In genomic region chr4:10589808-10590207, GRCh38 we compare ENCODE assay signal across 21 cellular contexts.
DNase-seq lines count a peak whose midpoint lies in the region; ATAC-seq, FAIRE-seq and TF ChIP-seq lines count a peak whose summit lies in the region.
"Had no signal": no experiment of that assay in that cellular context is flagged by ENCODE, and none has a peak within 500 bp of the region (broad histone marks: within the 10 kb centered on the region; RNA-seq: fewer than 3 reads in every experiment).

No MANE protein-coding gene starts in this region.

- no peaks in the 10 kb centered on the region for H3K27me3 ChIP-seq in CD8-positive, alpha-beta memory T cell (ENCODE audit: insufficient read depth, low read length, poor library complexity, severe bottlenecking)
- H3K27me3 ChIP-seq in H1 (replicated peaks in 1 of 4; ENCODE audit: control insufficient read depth in 3 of 4, extremely low read depth in 1 of 4, insufficient read depth in 3 of 4, low read length in 3 of 4) (0 out of 7 replicates have a peak, but pooled peaks cover 0 to 2% (median 0%) of the 10 kb centered on the region in 4 experiments), dorsolateral prefrontal cortex (peaks cover 0 to 4% (median 0%) of the 10 kb centered on the region in 45 donors)
- H3K27me3 ChIP-seq in CD4-positive, alpha-beta memory T cell (ENCODE audit: insufficient read depth, low read length): no peaks in the 10 kb centered on the region

- no peak overlapping the region for H3K14ac ChIP-seq in H1 (ENCODE audit: insufficient read length)

- H3K4me3 ChIP-seq in CD8-positive, alpha-beta memory T cell (ENCODE audit: low read length): no peak overlapping the region
- H3K4me3 ChIP-seq in H1 (ENCODE audit: extremely low read depth in 1 of 4, insufficient read depth in 2 of 4, low read depth in 3 of 4, low read length in 4 of 4) (no peak overlapping the region; a peak in 1 of 8 replicates), dorsolateral prefrontal cortex (no peak overlapping the region)
- H3K4me3 ChIP-seq in CD4-positive, alpha-beta memory T cell (ENCODE audit: low read length in 2 of 2): no peak overlapping the region
- H3K4me3 ChIP-seq: prostate gland, thoracic aorta had no signal

- DNase-seq in CD8-positive, alpha-beta memory T cell: peak in 1 of 5 donors; percentile 2
- DNase-seq in Kasumi-1 (lab: John Stamatoyannopoulos, UW): peak; percentile 71 to 73
- DNase-seq in H1 (ENCODE audit: low read depth in 1 of 2, low spot score in 2 of 2): no peak
- DNase-seq in naive thymus-derived CD8-positive, alpha-beta T cell: peak in 2 of 10 donors; percentile 6 to 19
- no peak for DNase-seq in T-helper 17 cell
- DNase-seq in CD4-positive, alpha-beta memory T cell: no peak
- DNase-seq in dorsolateral prefrontal cortex: no peak
- DNase-seq: activated CD4-positive, alpha-beta T cell treated with anti-CD3 and anti-CD28 coated beads for 4 hours; activated CD8-positive, alpha-beta memory T cell treated with anti-CD3 and anti-CD28 coated beads, Interleukin-2, amount 50 U/mL, for 4 hours; activated effector memory CD4-positive, alpha-beta T cell treated with Interleukin-2 at 50 U/mL for 16 hours; dermis blood vessel endothelial cell; NCI-H1417 treated with DMSO at 0.1 percent for 48 hours; NCI-H2171 treated with DMSO at 0.1 percent for 48 hours; NCI-H526 treated with DMSO at 0.1 percent for 48 hours; stimulated activated naive B cell treated with anti-CD40 and anti-IgM and Interleukin-4, amounts not matched to agents 10 μg/mL and 1 μg/mL and 100 μg/mL, for 72 hours had no signal

- H3K36me3 Mint-ChIP-seq in CD8-positive, alpha-beta memory T cell: no peaks in the 10 kb centered on the region
- H3K36me3 Mint-ChIP-seq in naive thymus-derived CD8-positive, alpha-beta T cell: no peaks in the 10 kb centered on the region
- H3K36me3 Mint-ChIP-seq in T-helper 17 cell (ENCODE audit: low read depth): peaks cover 2% of the 10 kb centered on the region
- H3K36me3 Mint-ChIP-seq in CD4-positive, alpha-beta memory T cell: no peaks in the 10 kb centered on the region
- H3K36me3 Mint-ChIP-seq: mesothelial cell of epicardium had no signal

- no peak for TF ChIP-seq POLR2A in H1 (IDR thresholded peaks at IDR 0.05; ENCODE audit: control extremely low read depth in 1 of 2, low read depth in 2 of 2, low read length in 2 of 2)

- no peak overlapping the region for H2AK5ac ChIP-seq in H1 (ENCODE audit: low read depth, low read length)

- no peak overlapping the region for H4K5ac ChIP-seq in H1 (ENCODE audit: insufficient read length, low read depth, low read length)

- peaks cover 0 to 3% of the 10 kb centered on the region in 2 donors for H3K27me3 Mint-ChIP-seq in CD8-positive, alpha-beta memory T cell
- no peaks in the 10 kb centered on the region for H3K27me3 Mint-ChIP-seq in naive thymus-derived CD8-positive, alpha-beta T cell
- peaks cover 29% of the 10 kb centered on the region for H3K27me3 Mint-ChIP-seq in T-helper 17 cell
- peaks cover 0 to 3% of the 10 kb centered on the region in 2 donors for H3K27me3 Mint-ChIP-seq in CD4-positive, alpha-beta memory T cell
- H3K27me3 Mint-ChIP-seq: stimulated activated naive B cell treated with anti-CD40 and anti-IgM and Interleukin-4, amounts not matched to agents 10 μg/mL and 1 μg/mL and 100 μg/mL, for 72 hours had no signal

- no peak overlapping the region for H3K27ac ChIP-seq in CD8-positive, alpha-beta memory T cell (ENCODE audit: low read depth, low read length)
- no peak overlapping the region for H3K27ac ChIP-seq in H1 (ENCODE audit: low read depth, low read length)
- no peak overlapping the region for H3K27ac ChIP-seq in CD4-positive, alpha-beta memory T cell (ENCODE audit: low read depth, low read length)
- H3K27ac ChIP-seq in dorsolateral prefrontal cortex: no peak overlapping the region
- H3K27ac ChIP-seq: epithelial cell of prostate, prostate gland, thoracic aorta had no signal

- no peak overlapping the region for H2BK120ac ChIP-seq in H1 (replicated peaks; ENCODE audit: low read depth, low read length)

- 0 out of 2 replicates have a peak overlapping the region, but pooled peaks have one; percentile 12 for H2BK5ac ChIP-seq in H1 (ENCODE audit: low read depth, low read length)

- no peak overlapping the region for H3K9ac ChIP-seq in H1 (replicated peaks in 1 of 4; ENCODE audit: extremely low read depth in 1 of 4, low read depth in 3 of 4, low read length in 3 of 4)

- H3K9me3 Mint-ChIP-seq in CD8-positive, alpha-beta memory T cell: no peaks in the 10 kb centered on the region
- no peaks in the 10 kb centered on the region for H3K9me3 Mint-ChIP-seq in naive thymus-derived CD8-positive, alpha-beta T cell
- no peaks in the 10 kb centered on the region for H3K9me3 Mint-ChIP-seq in CD4-positive, alpha-beta memory T cell
- H3K9me3 Mint-ChIP-seq: mesothelial cell of epicardium; neural crest cell; stimulated activated naive B cell treated with anti-CD40 and anti-IgM and Interleukin-4, amounts not matched to agents 10 μg/mL and 1 μg/mL and 100 μg/mL, for 72 hours had no signal

- no peak for FAIRE-seq in H1 (lab: Jason Lieb, UNC)

- peak overlapping the region in 1 of 2 experiments; percentile 24; a peak in 1 of 4 replicates for H3K4me2 ChIP-seq in H1 (ENCODE audit: insufficient read depth in 1 of 2, low read depth in 2 of 2, low read length in 2 of 2)

- TF ChIP-seq EP300 in H1 (IDR thresholded peaks at IDR 0.05; ENCODE audit: borderline replicate concordance in 1 of 2, low read depth in 2 of 2, low read length in 2 of 2): no peak

- CTCF ChIA-PET in CD8-positive, alpha-beta memory T cell (lab: Charles Lee): no interaction called here
- CTCF ChIA-PET in H1 (lab: Charles Lee; ENCODE audit: partially characterized antibody): interaction anchor here (0.7 to 1.1 kb wide), 3 partner anchors 9 to 18 kb away, joined by 3 read pairs; no protein-coding TSS in a partner anchor
- CTCF ChIA-PET in CD4-positive, alpha-beta memory T cell (lab: Charles Lee; ENCODE audit: partially characterized antibody): no interaction called here

- H2BK12ac ChIP-seq in H1 (ENCODE audit: low read depth, low read length): no peak overlapping the region; the same call in 1 of the 2 replicates

- H3K36me3 ChIP-seq in CD8-positive, alpha-beta memory T cell (ENCODE audit: insufficient read depth, low read length): no peaks in the 10 kb centered on the region
- H3K36me3 ChIP-seq in H1 (ENCODE audit: control insufficient read depth in 2 of 4, insufficient read depth in 4 of 4, low read length in 3 of 4): no peaks in the 10 kb centered on the region
- H3K36me3 ChIP-seq in CD4-positive, alpha-beta memory T cell (ENCODE audit: insufficient read depth, low read length): no peaks in the 10 kb centered on the region
- H3K36me3 ChIP-seq: prostate gland, thoracic aorta had no signal

- TF ChIP-seq RAD21 in H1 (IDR thresholded peaks at IDR 0.05 in 1 of 2, conservative IDR thresholded peaks at IDR 0.05 in 1 of 2; ENCODE audit: low read depth in 2 of 2, low read length in 2 of 2): no peak

- no peaks in the 10 kb centered on the region for H3K79me2 ChIP-seq in H1 (ENCODE audit: control insufficient read depth in 1 of 2, insufficient read depth in 2 of 2, low read length in 2 of 2)

- no peaks in the 10 kb centered on the region for H3K23me2 ChIP-seq in H1 (ENCODE audit: low read depth, low read length)

- no peak overlapping the region for H4K91ac ChIP-seq in H1 (replicated peaks; ENCODE audit: insufficient read length, low read length)

- no peak overlapping the region for H4K8ac ChIP-seq in H1 (ENCODE audit: extremely low read depth, insufficient read depth, low read length)

- intact Hi-C loops in CD4-positive, alpha-beta memory T cell (cut with micrococcal nuclease): loop anchor here (10.0 kb wide), 2 partner anchors 1035 to 1135 kb away; no protein-coding TSS in a partner anchor
- intact Hi-C loops in dorsolateral prefrontal cortex (cut with DNase I): loop anchor here in 1 of 2 donors (10.0 kb wide), 1 partner anchor 835 kb away; the partner anchor contains the start of gene HS3ST1

- H3K9me3 ChIP-seq in CD8-positive, alpha-beta memory T cell (ENCODE audit: low read length): no peaks in the 10 kb centered on the region
- H3K9me3 ChIP-seq in H1 (ENCODE audit: insufficient read depth in 2 of 2, low read depth in 1 of 2, low read length in 1 of 2) (no peaks in the 10 kb centered on the region), T-helper 17 cell (ENCODE audit: control insufficient read depth, low read length, poor library complexity, severe bottlenecking) (no peaks in the 10 kb centered on the region)
- no peaks in the 10 kb centered on the region for H3K9me3 ChIP-seq in CD4-positive, alpha-beta memory T cell (ENCODE audit: control insufficient read depth in 1 of 2, low read length in 2 of 2)
- H3K9me3 ChIP-seq: prostate gland, thoracic aorta had no signal

- H2BK15ac ChIP-seq in H1 (ENCODE audit: low read length): no peak overlapping the region

- no peak overlapping the region for H3K4ac ChIP-seq in H1 (replicated peaks; ENCODE audit: insufficient read length, low read depth, low read length)

- POLR2A ChIA-PET in CD8-positive, alpha-beta memory T cell (lab: Charles Lee): no interaction called here
- POLR2A ChIA-PET in H1 (lab: Charles Lee; ENCODE audit: partially characterized antibody): interaction anchor here (0.9 kb wide), 1 partner anchor 9 kb away, joined by 3 read pairs; no protein-coding TSS in a partner anchor
- POLR2A ChIA-PET in naive thymus-derived CD8-positive, alpha-beta T cell (lab: Charles Lee): no interaction called here
- POLR2A ChIA-PET in CD4-positive, alpha-beta memory T cell (lab: Charles Lee; ENCODE audit: partially characterized antibody): interaction anchor here (1.1 kb wide), 1 partner anchor 882 kb away, joined by 3 read pairs; no protein-coding TSS in a partner anchor

- peaks cover 26% of the 10 kb centered on the region for H3K4me1 ChIP-seq in CD8-positive, alpha-beta memory T cell (ENCODE audit: insufficient read depth, low read length)
- peaks cover 0 to 10% (median under 1%) of the 10 kb centered on the region in 4 experiments; a peak in 2 of 7 replicates for H3K4me1 ChIP-seq in H1 (replicated peaks in 1 of 4; ENCODE audit: control insufficient read depth in 3 of 4, insufficient read depth in 4 of 4, low read length in 3 of 4)
- H3K4me1 ChIP-seq in CD4-positive, alpha-beta memory T cell (ENCODE audit: insufficient read depth, low read length): peaks cover 27% of the 10 kb centered on the region
- H3K4me1 ChIP-seq: prostate gland had no signal

- peak overlapping the region in 1 of 8 donors; percentile 36 for H3K27ac Mint-ChIP-seq in CD8-positive, alpha-beta memory T cell
- H3K27ac Mint-ChIP-seq in naive thymus-derived CD8-positive, alpha-beta T cell: peak overlapping the region in 6 of 10 donors; percentile 5 to 73 (median 26)
- H3K27ac Mint-ChIP-seq in T-helper 17 cell: no peak overlapping the region
- peak overlapping the region in 1 of 7 donors; percentile 35 for H3K27ac Mint-ChIP-seq in CD4-positive, alpha-beta memory T cell
- H3K27ac Mint-ChIP-seq: mesothelial cell of epicardium; stimulated activated naive B cell treated with anti-CD40 and anti-IgM and Interleukin-4, amounts not matched to agents 10 μg/mL and 1 μg/mL and 100 μg/mL, for 72 hours had no signal

- ATAC-seq in naive thymus-derived CD8-positive, alpha-beta T cell: peak; percentile 28 to 54
- no peak for ATAC-seq in T-helper 17 cell
- ATAC-seq: Right ventricle myocardium inferior; stimulated activated naive B cell treated with anti-CD40 and anti-IgM and Interleukin-4, amounts not matched to agents 10 μg/mL and 1 μg/mL and 100 μg/mL, for 72 hours had no signal

- peak overlapping the region in 4 of 7 donors; percentile 12 to 28 (median 24) for H3K4me3 Mint-ChIP-seq in CD8-positive, alpha-beta memory T cell
- peak overlapping the region in 3 of 10 donors; percentile 11 to 28 (median 20) for H3K4me3 Mint-ChIP-seq in naive thymus-derived CD8-positive, alpha-beta T cell
- H3K4me3 Mint-ChIP-seq in T-helper 17 cell: no peak overlapping the region
- peak overlapping the region in 1 of 8 donors; percentile 6 for H3K4me3 Mint-ChIP-seq in CD4-positive, alpha-beta memory T cell
- H3K4me3 Mint-ChIP-seq: mesothelial cell of epicardium; neural crest cell; stimulated activated naive B cell treated with anti-CD40 and anti-IgM and Interleukin-4, amounts not matched to agents 10 μg/mL and 1 μg/mL and 100 μg/mL, for 72 hours had no signal

- no peak overlapping the region for H3K18ac ChIP-seq in H1 (ENCODE audit: extremely low read depth, low read length)

- 87% methylated on average over 4 of the region's 5 CpGs; no CpG with 5 or more reads in 1 of the 2 experiments for WGBS in H1 (ENCODE audit: extremely low coverage in 1 of 2, insufficient coverage in 1 of 2, insufficient read length in 1 of 2, insufficient replicate concordance in 2 of 2, low coverage in 1 of 2, low lambda C conversion rate in 2 of 2, missing lambda C conversion rate in 1 of 2), 2 experiments

- no peak for TF ChIP-seq CTCF in H1 (IDR thresholded peaks at IDR 0.05; ENCODE audit: control extremely low read depth in 1 of 3, insufficient read depth in 1 of 3, low read depth in 1 of 3, low read length in 3 of 3)
- TF ChIP-seq CTCF in dorsolateral prefrontal cortex (IDR thresholded peaks at IDR 0.05 in 54 of 56, conservative IDR thresholded peaks at IDR 0.05 in 2 of 56; ENCODE audit: low read depth in 1 of 56, partially characterized antibody in 56 of 56): no peak

- H2BK20ac ChIP-seq in H1 (ENCODE audit: low read length): no peak overlapping the region

- H3K56ac ChIP-seq in H1 (replicated peaks; ENCODE audit: insufficient read length, low read depth, low read length): no peak overlapping the region

- no peak overlapping the region for H3K23ac ChIP-seq in H1 (ENCODE audit: insufficient read length)

- peak overlapping the region; percentile 38; the same call in 1 of the 2 replicates for H2AFZ ChIP-seq in H1 (ENCODE audit: low read length)

- no peaks in the 10 kb centered on the region for H4K20me1 ChIP-seq in H1 (replicated peaks in 1 of 2; ENCODE audit: control insufficient read depth in 1 of 2, insufficient read depth in 2 of 2, low read length in 2 of 2)

- H3K4me1 Mint-ChIP-seq in CD8-positive, alpha-beta memory T cell: peaks cover 28 to 41% (median 35%) of the 10 kb centered on the region in 3 donors
- H3K4me1 Mint-ChIP-seq in naive thymus-derived CD8-positive, alpha-beta T cell: peaks cover 21 to 42% (median 33%) of the 10 kb centered on the region in 4 donors
- H3K4me1 Mint-ChIP-seq in T-helper 17 cell: peaks cover 11% of the 10 kb centered on the region
- peaks cover 8 to 22% (median 14%) of the 10 kb centered on the region in 4 donors for H3K4me1 Mint-ChIP-seq in CD4-positive, alpha-beta memory T cell

- no peaks in the 10 kb centered on the region for H3K79me1 ChIP-seq in H1 (ENCODE audit: low read depth, low read length)

Comparison
In these comparisons a context has a peak if more than half of its experiments do, and no peak if none do; other contexts are left out.
1. DNase-seq: peak in Kasumi-1 (2 of 2); none in H1 (0 of 2), T-helper 17 cell (0 of 3), CD4-positive, alpha-beta memory T cell (0 of 5) and dorsolateral prefrontal cortex (0 of 10).
2. POLR2A ChIA-PET loops: an anchor here in H1 (0.9 kb wide) and CD4-positive, alpha-beta memory T cell (1.1 kb wide); none called in CD8-positive, alpha-beta memory T cell and naive thymus-derived CD8-positive, alpha-beta T cell.